ENCODE assay signal across 2 cellular contexts in genomic region chrX:151609222-151609621, GRCh38.
TF ChIP-seq lines count a peak whose summit lies in the region.

No MANE protein-coding gene starts in this region.

TF ChIP-seq in HepG2, 621 proteins besides CTCF, POLR2A, EP300 and RAD21 (continues in another document):
- TF ChIP-seq POGZ (CRISPR knock-in tag; IDR thresholded peaks at IDR 0.05), result no peak
- 0 out of 2 replicates have a peak, but pooled peaks have one; percentile 27 for TF ChIP-seq ARID5B (CRISPR knock-in tag; IDR thresholded peaks at IDR 0.05)
- no peak for TF ChIP-seq HMGA1 (CRISPR knock-in tag; conservative IDR thresholded peaks at IDR 0.05)
- TF ChIP-seq CC2D1A (CRISPR knock-in tag; IDR thresholded peaks at IDR 0.05), result no peak
- no peak for TF ChIP-seq ONECUT2 (CRISPR knock-in tag; IDR thresholded peaks at IDR 0.05)
- no peak for TF ChIP-seq GTF3A (CRISPR knock-in tag; conservative IDR thresholded peaks at IDR 0.05)
- no peak for TF ChIP-seq ZNF142 (CRISPR knock-in tag; IDR thresholded peaks at IDR 0.05)
- TF ChIP-seq ETV6 (CRISPR knock-in tag; conservative IDR thresholded peaks at IDR 0.05), result no peak
- no peak for TF ChIP-seq DZIP1 (CRISPR knock-in tag; IDR thresholded peaks at IDR 0.05)
- no peak for TF ChIP-seq GTF2F1 (IDR thresholded peaks at IDR 0.05; ENCODE audit: low read length)
- no peak for TF ChIP-seq PTBP1 (IDR thresholded peaks at IDR 0.05; ENCODE audit: low read depth, low read length, poor library complexity, severe bottlenecking)
- peak; percentile 37; the same call in 1 of the 2 replicates for TF ChIP-seq ZNF644 (CRISPR knock-in tag; IDR thresholded peaks at IDR 0.05; ENCODE audit: low read depth)
- no peak for TF ChIP-seq TARDBP (CRISPR knock-in tag; IDR thresholded peaks at IDR 0.05)
- TF ChIP-seq ZFP36L2 (CRISPR knock-in tag; IDR thresholded peaks at IDR 0.05), result no peak

TF ChIP-seq in K562, 482 proteins besides CTCF, POLR2A, EP300 and RAD21 (continued from another document):
- no peak for TF ChIP-seq CEBPG (CRISPR knock-in tag; IDR thresholded peaks at IDR 0.05)
- TF ChIP-seq CEBPG (tag; conservative IDR thresholded peaks at IDR 0.05 in 1 of 2, IDR thresholded peaks at IDR 0.05 in 1 of 2), result peak; percentile 62 to 64
TF ChIP-seq in K562: peak in this region for 2.
